ENCODE assay signal across 9 cellular contexts in the genomic region with DNA sequence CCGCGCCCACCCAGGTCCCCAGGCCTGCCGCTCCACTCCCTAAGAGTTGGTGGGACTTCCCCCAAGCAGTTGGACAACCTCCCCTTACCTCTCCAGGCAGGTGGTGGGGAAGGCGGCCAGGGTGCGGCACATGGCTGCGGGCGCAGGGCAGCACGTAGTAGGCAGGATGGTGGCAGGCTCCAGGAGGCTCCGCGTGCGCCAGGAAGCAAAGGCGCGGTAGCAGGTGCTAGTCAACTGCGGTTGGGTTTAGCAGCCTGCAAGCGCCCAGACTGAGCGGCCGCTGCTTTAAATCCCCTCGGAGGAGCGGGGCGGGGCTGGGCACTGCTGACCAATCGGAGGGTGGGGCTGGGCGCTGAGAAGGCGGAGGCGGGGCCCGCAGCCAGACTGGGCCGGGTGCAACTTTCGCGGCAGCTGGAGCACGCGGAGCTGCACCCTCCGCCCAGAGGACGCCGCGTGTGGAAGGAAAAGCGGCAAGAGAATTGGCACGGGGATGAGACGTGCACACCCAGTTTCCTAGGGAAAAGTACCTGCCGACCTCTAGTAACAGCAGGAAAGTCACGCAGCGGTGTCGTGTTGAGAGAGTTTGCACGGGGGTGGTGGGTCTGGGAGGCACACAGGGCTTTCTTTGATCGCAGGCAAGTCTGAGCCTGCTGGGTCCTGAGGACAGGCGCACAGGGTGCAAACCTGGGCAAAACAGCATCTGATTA. TPM values are rescaled to one million over a fixed set of nuclear protein-coding genes. Genes with fewer than 3 reads are reported as not detected.
DNase-seq lines count a peak whose midpoint lies in the region; ATAC-seq lines count a peak whose summit lies in the region.
"Had no signal": no experiment of that assay in that cellular context is flagged by ENCODE, and none has a peak within 500 bp of the region (broad histone marks: within the 10 kb centered on the region; RNA-seq: fewer than 3 reads in every experiment).

A gene with protein sequence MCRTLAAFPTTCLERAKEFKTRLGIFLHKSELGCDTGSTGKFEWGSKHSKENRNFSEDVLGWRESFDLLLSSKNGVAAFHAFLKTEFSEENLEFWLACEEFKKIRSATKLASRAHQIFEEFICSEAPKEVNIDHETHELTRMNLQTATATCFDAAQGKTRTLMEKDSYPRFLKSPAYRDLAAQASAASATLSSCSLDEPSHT (minus strand): TSS at position 262 of the 707 bp plus-strand sequence. CDS start 130 bp downstream, at position 132.

- no peak within 1 kb of the TSS for H3K4ac ChIP-seq in mesenchymal stem cell (ENCODE audit: low read depth in 1 of 2, low read length in 2 of 2)

- peak within 1 kb of the TSS; percentile 57 for H3K9ac ChIP-seq in mesenchymal stem cell (ENCODE audit: low read length)

- H3K27me3 ChIP-seq in effector memory CD4-positive, alpha-beta T cell (replicated peaks; ENCODE audit: control insufficient read depth, insufficient read depth, low read length, poor library complexity, severe bottlenecking): no peaks in the 10 kb centered on the region
- H3K27me3 ChIP-seq in mesenchymal stem cell (ENCODE audit: control insufficient read depth in 1 of 2, insufficient read depth in 1 of 2, low read length in 2 of 2): peaks cover 8 to 54% of the 10 kb centered on the region in 2 experiments

- under 1% methylated on average over 44 of the region's 44 CpGs for WGBS in mesenchymal stem cell

- peak within 1 kb of the TSS in 1 of 2 experiments; percentile 69 for H3K14ac ChIP-seq in mesenchymal stem cell (ENCODE audit: low read length in 2 of 2)

- peak within 1 kb of the TSS; percentile 2 for H2AFZ ChIP-seq in mesenchymal stem cell (ENCODE audit: low read depth, low read length)

- no peaks in the 10 kb centered on the region for H3K9me3 ChIP-seq in effector memory CD4-positive, alpha-beta T cell (ENCODE audit: control insufficient read depth, low read length)
- H3K9me3 ChIP-seq in mesenchymal stem cell (ENCODE audit: control insufficient read depth, low read length): no peaks in the 10 kb centered on the region

- H3K79me1 ChIP-seq in mesenchymal stem cell (replicated peaks; ENCODE audit: low read length, poor library complexity, severe bottlenecking): no peaks in the 10 kb centered on the region

- H3K36me3 ChIP-seq in effector memory CD4-positive, alpha-beta T cell (ENCODE audit: control insufficient read depth, insufficient read depth, low read length): peaks cover 18% of the 10 kb centered on the region
- H3K36me3 ChIP-seq in mesenchymal stem cell (ENCODE audit: control insufficient read depth in 1 of 2, insufficient read depth in 2 of 2, low read depth in 1 of 2, low read length in 2 of 2): peaks cover 0 to 14% of the 10 kb centered on the region in 2 experiments

- peak within 1 kb of the TSS; percentile 29 to 89 for H3K18ac ChIP-seq in mesenchymal stem cell (ENCODE audit: low read depth in 1 of 2, low read length in 2 of 2)

- peak; percentile 74 for ATAC-seq in GM19468 (IDR thresholded peaks at IDR 0.05; ENCODE audit: extremely low read depth, unreplicated experiment)

- H3K27ac ChIP-seq in effector memory CD4-positive, alpha-beta T cell (ENCODE audit: insufficient read depth, low read length, poor library complexity, severe bottlenecking): peak within 1 kb of the TSS; percentile 66
- H3K27ac ChIP-seq in mesenchymal stem cell (ENCODE audit: low read length, poor library complexity, severe bottlenecking): no peak within 1 kb of the TSS
- H3K27ac ChIP-seq: epithelial cell of prostate had no signal

- H4K8ac ChIP-seq in mesenchymal stem cell (ENCODE audit: low read length): peak within 1 kb of the TSS; percentile 76

- H3K4me3 ChIP-seq in effector memory CD4-positive, alpha-beta T cell (ENCODE audit: insufficient read depth, low read depth, low read length, poor library complexity, severe bottlenecking): peak within 1 kb of the TSS; percentile 52
- H3K4me3 ChIP-seq in mesenchymal stem cell (ENCODE audit: insufficient read depth in 1 of 2, low read depth in 1 of 2, low read length in 2 of 2): peak within 1 kb of the TSS in 1 of 2 experiments; percentile 76

- H2BK120ac ChIP-seq in mesenchymal stem cell (ENCODE audit: low read depth, low read length): no peak within 1 kb of the TSS

- no peak within 1 kb of the TSS for H2AK5ac ChIP-seq in mesenchymal stem cell (ENCODE audit: low read length, severe bottlenecking)

- DNase-seq in COLO668 (lab: John Stamatoyannopoulos, UW; ENCODE audit: unreplicated experiment) (peak; percentile 99), HT-29 (ENCODE audit: low spot score) (peak; percentile 88), NOMO-1 (lab: John Stamatoyannopoulos, UW; ENCODE audit: unreplicated experiment in 2 of 2) (peak; percentile 87 to 95), mesenchymal stem cell (peak; percentile 78)
- DNase-seq in activated CD8-positive, alpha-beta memory T cell treated with anti-CD3 and anti-CD28 coated beads for 4 hours (ENCODE audit: low read depth in 2 of 2): peak; percentile 82 to 86
- DNase-seq in effector memory CD4-positive, alpha-beta T cell: peak; percentile 82 to 86 (median 83)
- peak; percentile 71 for DNase-seq in stimulated activated CD8-positive, alpha-beta memory T cell treated with anti-CD3 and anti-CD28 coated beads, Interleukin-15, amount 100 ng/mL, for 1 hour (ENCODE audit: low read depth)

- peaks cover 23% of the 10 kb centered on the region for H3K4me1 ChIP-seq in effector memory CD4-positive, alpha-beta T cell (ENCODE audit: control insufficient read depth, insufficient read depth, low read length, poor library complexity, severe bottlenecking)
- H3K4me1 ChIP-seq in mesenchymal stem cell (ENCODE audit: control insufficient read depth, insufficient read depth, low read depth, low read length): peaks cover 7% of the 10 kb centered on the region

- H3K4me2 ChIP-seq in mesenchymal stem cell (ENCODE audit: low read length, poor library complexity, severe bottlenecking): peak within 1 kb of the TSS; percentile 56

- H4K91ac ChIP-seq in mesenchymal stem cell (ENCODE audit: low read length): peak within 1 kb of the TSS; percentile 78

- H2BK12ac ChIP-seq in mesenchymal stem cell (ENCODE audit: low read length in 2 of 2): peak within 1 kb of the TSS in 1 of 2 experiments; percentile 83

- H2BK15ac ChIP-seq in mesenchymal stem cell (ENCODE audit: low read depth, poor library complexity, severe bottlenecking): no peak within 1 kb of the TSS

- no peak within 1 kb of the TSS for H2BK5ac ChIP-seq in mesenchymal stem cell (ENCODE audit: low read depth, low read length, poor library complexity, severe bottlenecking)

- no peak within 1 kb of the TSS for H3K23ac ChIP-seq in mesenchymal stem cell (ENCODE audit: low read length in 2 of 2)

RNA-seq across cellular contexts. Expression of the gene that starts here (rescaled TPM):
- 3.1 and 5.1 TPM in 2 replicates for total RNA-seq in HT-29 (2014; rRNA removed; shearing (Covaris generic))
- 1.0 TPM for polyA plus RNA-seq in mesenchymal stem cell (2013, experiment 1 of 2)
- 0.97 TPM for polyA plus RNA-seq in mesenchymal stem cell (2013, experiment 2 of 2)
